ENCODE assay signal across 23 cellular contexts in genomic region chr15:80265021-80265420, GRCh38. TPM values are rescaled to one million over a fixed set of nuclear protein-coding genes. Genes with fewer than 3 reads are reported as not detected.
DNase-seq lines count a peak whose midpoint lies in the region; ATAC-seq and TF ChIP-seq lines count a peak whose summit lies in the region.
"Had no signal": no experiment of that assay in that cellular context is flagged by ENCODE, and none has a peak within 500 bp of the region (broad histone marks: within the 10 kb centered on the region; RNA-seq: fewer than 3 reads in every experiment).

No MANE protein-coding gene starts in this region.

- no peaks in the 10 kb centered on the region for H3K9me3 Mint-ChIP-seq in MCF 10A (ENCODE audit: unreplicated experiment)
- H3K9me3 Mint-ChIP-seq in stimulated activated naive CD8-positive, alpha-beta T cell treated with anti-CD3 and anti-CD28 coated beads, Interleukin-15, amount 100 ng/mL, for 72 hours: peaks cover 0 to 13% of the 10 kb centered on the region in 2 donors
- H3K9me3 Mint-ChIP-seq in Caco-2 (ENCODE audit: unreplicated experiment): no peaks in the 10 kb centered on the region
- H3K9me3 Mint-ChIP-seq: nephron had no signal

- intact Hi-C loops in mammary epithelial cell (cut with micrococcal nuclease): no loop called here
- intact Hi-C loops in MCF 10A (cut with micrococcal nuclease): no loop called here
- intact Hi-C loops in Caco-2 (cut with micrococcal nuclease; ENCODE audit: unreplicated experiment): no loop called here

- H4K20me1 ChIP-seq in mammary epithelial cell (ENCODE audit: insufficient read depth, low read length): no peaks in the 10 kb centered on the region
- H4K20me1 ChIP-seq: BLaER1 had no signal

- H3K36me3 ChIP-seq in mammary epithelial cell (ENCODE audit: insufficient read depth, low read length): no peaks in the 10 kb centered on the region
- H3K36me3 ChIP-seq in Caco-2 (ENCODE audit: control insufficient read depth, insufficient read depth, low read length): no peaks in the 10 kb centered on the region
- H3K36me3 ChIP-seq: BLaER1, HAP-1, heart right ventricle, prostate gland, SJCRH30 had no signal

- H3K4me2 ChIP-seq in mammary epithelial cell (ENCODE audit: insufficient read depth, low read depth, low read length): no peak overlapping the region
- H3K4me2 ChIP-seq: BLaER1 had no signal

- no peak overlapping the region for H3K9ac ChIP-seq in mammary epithelial cell (ENCODE audit: insufficient read depth, low read length)
- H3K9ac ChIP-seq: BLaER1 had no signal

- H3K9me3 ChIP-seq in mammary epithelial cell (replicated peaks; ENCODE audit: insufficient read depth, low read length): no peaks in the 10 kb centered on the region
- H3K9me3 ChIP-seq in Caco-2: no peaks in the 10 kb centered on the region
- H3K9me3 ChIP-seq: BLaER1, HAP-1, heart right ventricle, prostate gland, SJCRH30, testis had no signal

- no peaks in the 10 kb centered on the region for H3K4me1 ChIP-seq in mammary epithelial cell (ENCODE audit: insufficient read depth, low read length)
- no peaks in the 10 kb centered on the region for H3K4me1 ChIP-seq in Caco-2
- H3K4me1 ChIP-seq: BLaER1, HAP-1, heart right ventricle, prostate gland, SJCRH30, testis had no signal

- H3K79me2 ChIP-seq in mammary epithelial cell (ENCODE audit: insufficient read depth, low read length): no peaks in the 10 kb centered on the region

- dilution Hi-C loops in mammary epithelial cell (cut with HindIII; ENCODE audit: low sequenced_read_pairs): loop anchor here (5.0 kb wide), 1 partner anchor 72 kb away; no protein-coding TSS in a partner anchor

- H3K4me3 Mint-ChIP-seq in MCF 10A (ENCODE audit: unreplicated experiment): no peak overlapping the region
- H3K4me3 Mint-ChIP-seq in stimulated activated naive CD8-positive, alpha-beta T cell treated with anti-CD3 and anti-CD28 coated beads, Interleukin-15, amount 100 ng/mL, for 72 hours: no peak overlapping the region
- H3K4me3 Mint-ChIP-seq in Caco-2 (ENCODE audit: unreplicated experiment): no peak overlapping the region
- H3K4me3 Mint-ChIP-seq: brain, memory B cell, nephron had no signal

- TF ChIP-seq CTCF in mammary epithelial cell (conservative IDR thresholded peaks at IDR 0.05 in 1 of 2, IDR thresholded peaks at IDR 0.05 in 1 of 2; ENCODE audit: extremely low read depth in 1 of 2, insufficient read depth in 1 of 2, low read depth in 1 of 2, low read length in 2 of 2) (no peak), MCF 10A (IDR thresholded peaks at IDR 0.05; ENCODE audit: unreplicated experiment) (no peak), Caco-2 (IDR thresholded peaks at IDR 0.05; ENCODE audit: insufficient read depth in 1 of 2, low read depth in 1 of 2, low read length in 1 of 2, severe bottlenecking in 1 of 2, unreplicated experiment in 1 of 2) (no peak)

- no peak overlapping the region for H3K4me3 ChIP-seq in mammary epithelial cell (replicated peaks in 1 of 3; ENCODE audit: insufficient read depth in 1 of 3, low read depth in 2 of 3, low read length in 3 of 3)
- H3K4me3 ChIP-seq in Caco-2 (ENCODE audit: low read depth, low read length): no peak overlapping the region
- H3K4me3 ChIP-seq: BLaER1, HAP-1, heart right ventricle, prostate gland, SJCRH30, testis had no signal

- in situ Hi-C loops in mammary epithelial cell (cut with MboI; ENCODE audit: low sequenced_read_pairs in 2 of 2): no loop called here

- BruUV-seq in mammary epithelial cell (replicated peaks; lab: Mats Ljungman, UMichigan) (no TSS peak), MCF 10A (replicated peaks; lab: Mats Ljungman, UMichigan) (no TSS peak), Caco-2 (replicated peaks; lab: Mats Ljungman, UMichigan) (no TSS peak)

- peak; percentile 6 for DNase-seq in mammary epithelial cell
- no peak for DNase-seq in MCF 10A (ENCODE audit: unreplicated experiment)
- peak; percentile 52 for DNase-seq in RKO (ENCODE audit: low spot score)
- peak; percentile 75 for DNase-seq in kidney tubule cell (ENCODE audit: low spot score)
- DNase-seq in stimulated activated naive CD8-positive, alpha-beta T cell treated with anti-CD3 and anti-CD28 coated beads, Interleukin-15, amount 100 ng/mL, for 72 hours: no peak
- no peak for DNase-seq in RPMI8226
- no peak for DNase-seq in Caco-2
- no peak for DNase-seq in C1 segment of cervical spinal cord (lab: John Stamatoyannopoulos, UW)
- DNase-seq: activated CD4-positive, alpha-beta T cell treated with anti-CD3 and anti-CD28 coated beads, Interleukin-2, amount 50 U/mL, for 1 hour; activated gamma-delta T cell treated with Interleukin-2 at 50 U/mL for 16 hours; dermis blood vessel endothelial cell; DMS153; heart right ventricle; SJCRH30; testis had no signal

- H3K27me3 ChIP-seq in mammary epithelial cell (ENCODE audit: insufficient read depth, low read length) (no peaks in the 10 kb centered on the region), Caco-2 (replicated peaks; ENCODE audit: control insufficient read depth, insufficient read depth, low read length) (no peaks in the 10 kb centered on the region; the same call in none of the 2 replicates)
- H3K27me3 ChIP-seq: BLaER1, SJCRH30, testis had no signal

- ATAC-seq in stimulated activated naive CD8-positive, alpha-beta T cell treated with anti-CD3 and anti-CD28 coated beads, Interleukin-15, amount 100 ng/mL, for 72 hours: peak; percentile 73
- ATAC-seq: esophagus mucosa, heart right ventricle had no signal

- WGBS in mammary epithelial cell (ENCODE audit: low coverage, missing lambda C conversion rate): 83% methylated on average over 2 of the region's 3 CpGs

- CTCF ChIA-PET in mammary epithelial cell (lab: Charles Lee; ENCODE audit: low non-redundant PET): no interaction called here
- CTCF ChIA-PET in MCF 10A (lab: Yijun Ruan, JAX): interaction anchor here (0.7 kb wide), 1 partner anchor 884 kb away, joined by 3 read pairs; no protein-coding TSS in a partner anchor
- CTCF ChIA-PET in Caco-2 (lab: Charles Lee): no interaction called here

- H2AFZ ChIP-seq in mammary epithelial cell (ENCODE audit: low read depth, low read length): no peak overlapping the region

- H3K27ac ChIP-seq in mammary epithelial cell (ENCODE audit: insufficient read depth, low read depth, low read length): no peak overlapping the region
- H3K27ac ChIP-seq: BLaER1, heart right ventricle, prostate gland, SJCRH30, testis had no signal

- H3K27me3 Mint-ChIP-seq in MCF 10A (ENCODE audit: insufficient read depth, unreplicated experiment): peaks cover 62% of the 10 kb centered on the region
- H3K27me3 Mint-ChIP-seq in stimulated activated naive CD8-positive, alpha-beta T cell treated with anti-CD3 and anti-CD28 coated beads, Interleukin-15, amount 100 ng/mL, for 72 hours: peaks cover 72% of the 10 kb centered on the region
- H3K27me3 Mint-ChIP-seq in Caco-2 (ENCODE audit: insufficient read depth, unreplicated experiment): peaks cover 15% of the 10 kb centered on the region

- no peaks in the 10 kb centered on the region for H3K36me3 Mint-ChIP-seq in MCF 10A (ENCODE audit: insufficient read depth, unreplicated experiment)
- no peaks in the 10 kb centered on the region for H3K36me3 Mint-ChIP-seq in Caco-2 (ENCODE audit: insufficient read depth, unreplicated experiment)
- H3K36me3 Mint-ChIP-seq: brain, memory B cell had no signal

- H3K27ac Mint-ChIP-seq in MCF 10A (ENCODE audit: low read depth, unreplicated experiment) (no peak overlapping the region), Caco-2 (ENCODE audit: unreplicated experiment) (no peak overlapping the region)
- no peak overlapping the region for H3K27ac Mint-ChIP-seq in stimulated activated naive CD8-positive, alpha-beta T cell treated with anti-CD3 and anti-CD28 coated beads, Interleukin-15, amount 100 ng/mL, for 72 hours
- H3K27ac Mint-ChIP-seq: brain, memory B cell, nephron had no signal

- no peaks in the 10 kb centered on the region for H3K4me1 Mint-ChIP-seq in MCF 10A (ENCODE audit: insufficient read depth, unreplicated experiment)
- H3K4me1 Mint-ChIP-seq in stimulated activated naive CD8-positive, alpha-beta T cell treated with anti-CD3 and anti-CD28 coated beads, Interleukin-15, amount 100 ng/mL, for 72 hours: no peaks in the 10 kb centered on the region
- no peaks in the 10 kb centered on the region for H3K4me1 Mint-ChIP-seq in Caco-2 (ENCODE audit: low read depth, unreplicated experiment)
- H3K4me1 Mint-ChIP-seq: brain, memory B cell, nephron had no signal

- POLR2A ChIA-PET in MCF 10A (lab: Yijun Ruan, JAX) (no interaction called here), Caco-2 (lab: Charles Lee) (no interaction called here)

RNA-seq across cellular contexts. Expression of gene CTXND1, which starts 13.0 kb away (rescaled TPM):
- total RNA-seq in mammary epithelial cell: not detected
- polyA plus RNA-seq in mammary epithelial cell: not detected
- polyA minus RNA-seq in mammary epithelial cell: not detected
- total RNA-seq in MCF 10A (2022): not detected in 2 replicates
- total RNA-seq in Caco-2 (2022): 0.05 and 0.14 TPM in 2 replicates
- total RNA-seq: dermis blood vessel endothelial cell, HT-29 had no signal

Comparison
In these comparisons a context has a peak if more than half of its experiments do, and no peak if none do; other contexts are left out.
1. DNase-seq: peak in mammary epithelial cell (single experiment), RKO (single experiment) and kidney tubule cell (single experiment); none in MCF 10A (single experiment), stimulated activated naive CD8-positive, alpha-beta T cell treated with anti-CD3 and anti-CD28 coated beads, Interleukin-15, amount 100 ng/mL, for 72 hours (0 of 2), RPMI8226 (single experiment), Caco-2 (0 of 2) and C1 segment of cervical spinal cord (0 of 14).